15 cellular contexts compared by ENCODE assay signal in the genomic region with DNA sequence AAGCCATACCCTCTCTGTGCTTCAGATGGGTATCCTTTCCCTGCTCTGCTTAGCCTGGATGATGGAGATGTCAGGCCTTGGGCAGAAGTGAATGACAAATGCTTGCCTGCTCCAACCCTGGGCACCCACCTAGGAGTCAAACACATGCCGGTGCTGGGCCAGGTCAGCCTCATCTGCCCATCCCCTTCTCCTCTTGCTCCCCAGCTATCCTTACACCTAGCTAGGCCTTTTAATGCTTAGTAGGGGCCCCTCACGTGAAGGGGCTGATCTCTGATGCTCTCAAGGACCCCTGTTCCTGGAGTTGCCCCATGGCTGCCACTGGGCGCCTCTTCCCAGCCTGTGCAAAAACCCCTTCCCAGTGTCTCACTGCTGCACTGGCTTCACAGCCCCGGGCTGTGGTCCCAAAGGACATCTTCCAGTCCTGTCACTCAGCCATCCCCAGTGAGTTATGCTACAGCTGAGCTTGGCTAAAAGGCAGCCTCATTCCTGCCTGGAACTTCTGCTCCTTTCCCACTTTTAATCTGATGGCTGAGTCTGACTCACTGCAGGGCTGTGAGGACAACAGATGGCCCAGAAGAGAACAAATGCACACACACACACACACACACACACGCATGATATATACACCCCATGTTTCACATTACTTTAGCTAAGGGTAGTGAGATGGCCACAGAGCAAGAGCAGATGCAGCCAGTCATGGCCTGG. TPM values are rescaled to one million over a fixed set of nuclear protein-coding genes. Genes with fewer than 3 reads are reported as not detected.
DNase-seq lines count a peak whose midpoint lies in the region; ATAC-seq, FAIRE-seq and TF ChIP-seq lines count a peak whose summit lies in the region.
"Had no signal": no experiment of that assay in that cellular context is flagged by ENCODE, and none has a peak within 500 bp of the region (broad histone marks: within the 10 kb centered on the region; RNA-seq: fewer than 3 reads in every experiment).

No MANE protein-coding gene starts in this region.

- FAIRE-seq in A549 (lab: Jason Lieb, UNC), result no peak
- FAIRE-seq: kidney, RCC 7860 had no signal

- no peak for TF ChIP-seq POLR2A in A549 (IDR thresholded peaks at IDR 0.05; ENCODE audit: low read length)

- TF ChIP-seq EP300 in A549 (IDR thresholded peaks at IDR 0.05), result no peak

- no peak for TF ChIP-seq CTCF in A549 (IDR thresholded peaks at IDR 0.05)
- no peak for TF ChIP-seq CTCF in Caco-2 (IDR thresholded peaks at IDR 0.05; ENCODE audit: insufficient read depth in 1 of 2, low read depth in 1 of 2, low read length in 1 of 2, severe bottlenecking in 1 of 2, unreplicated experiment in 1 of 2)

- H3K4me3 ChIP-seq in A549 (no peak overlapping the region), Caco-2 (ENCODE audit: low read depth, low read length) (no peak overlapping the region)
- H3K4me3 ChIP-seq: cardiac muscle cell had no signal

- no peaks in the 10 kb centered on the region for H3K27me3 Mint-ChIP-seq in activated T-helper 17 cell treated with anti-CD3 and anti-CD28 coated beads, Interleukin-2, amount 50 U/mL, for 72 hours
- H3K27me3 Mint-ChIP-seq in Caco-2 (ENCODE audit: insufficient read depth, unreplicated experiment), result no peaks in the 10 kb centered on the region

- no TSS peak for BruUV-seq in Caco-2 (replicated peaks; lab: Mats Ljungman, UMichigan)

- no peaks in the 10 kb centered on the region for H3K36me3 Mint-ChIP-seq in activated T-helper 17 cell treated with anti-CD3 and anti-CD28 coated beads, Interleukin-2, amount 50 U/mL, for 72 hours (ENCODE audit: low read depth)
- peaks cover 10% of the 10 kb centered on the region for H3K36me3 Mint-ChIP-seq in Caco-2 (ENCODE audit: insufficient read depth, unreplicated experiment)
- H3K36me3 Mint-ChIP-seq: CD8-positive, alpha-beta T cell had no signal

- peak overlapping the region; percentile 20 for H3K27ac Mint-ChIP-seq in activated T-helper 17 cell treated with anti-CD3 and anti-CD28 coated beads, Interleukin-2, amount 50 U/mL, for 72 hours
- no peak overlapping the region for H3K27ac Mint-ChIP-seq in Caco-2 (ENCODE audit: unreplicated experiment)
- H3K27ac Mint-ChIP-seq: activated T-cell treated with anti-CD3 and anti-CD28 coated beads, Interleukin-2, amount 50 U/mL, for 72 hours; nephron had no signal

- no peaks in the 10 kb centered on the region for H3K9me3 Mint-ChIP-seq in activated T-helper 17 cell treated with anti-CD3 and anti-CD28 coated beads, Interleukin-2, amount 50 U/mL, for 72 hours
- H3K9me3 Mint-ChIP-seq in Caco-2 (ENCODE audit: unreplicated experiment), result no peaks in the 10 kb centered on the region
- H3K9me3 Mint-ChIP-seq: CD8-positive, alpha-beta T cell had no signal

- no peaks in the 10 kb centered on the region; the same call in 1 of the 2 replicates for H3K36me3 ChIP-seq in Caco-2 (ENCODE audit: control insufficient read depth, insufficient read depth, low read length)
- H3K36me3 ChIP-seq: cardiac muscle cell had no signal

- peak; percentile 26 to 46; a peak in 4 of 6 replicates for ATAC-seq in A549
- ATAC-seq in activated T-helper 17 cell treated with anti-CD3 and anti-CD28 coated beads, Interleukin-2, amount 50 U/mL, for 72 hours (replicated peaks), result no peak
- ATAC-seq: activated T-cell treated with anti-CD3 and anti-CD28 coated beads, Interleukin-2, amount 50 U/mL, for 72 hours; CD8-positive, alpha-beta T cell had no signal

- H3K4me1 ChIP-seq in A549, result no peaks in the 10 kb centered on the region
- peaks cover 7% of the 10 kb centered on the region for H3K4me1 ChIP-seq in Caco-2

- H3K4me1 Mint-ChIP-seq in activated T-helper 17 cell treated with anti-CD3 and anti-CD28 coated beads, Interleukin-2, amount 50 U/mL, for 72 hours, result peaks cover 10% of the 10 kb centered on the region
- H3K4me1 Mint-ChIP-seq in Caco-2 (ENCODE audit: low read depth, unreplicated experiment), result no peaks in the 10 kb centered on the region
- H3K4me1 Mint-ChIP-seq: nephron had no signal

- DNase-seq in A549 (ENCODE audit: low read depth in 1 of 2, low spot score in 1 of 2), result no peak
- DNase-seq in EH (ENCODE audit: low read depth), result peak; percentile 74
- peak; percentile 84 for DNase-seq in hepatic stellate cell (ENCODE audit: low spot score)
- no peak for DNase-seq in epidermal melanocyte (ENCODE audit: insufficient read length, low spot score)
- no peak for DNase-seq in HT-29 (ENCODE audit: low spot score)
- no peak for DNase-seq in iPS-NIHi11 (ENCODE audit: low spot score)
- no peak for DNase-seq in Caco-2
- DNase-seq: activated T-cell treated with anti-CD3 and anti-CD28 coated beads, Interleukin-2, amount 50 U/mL, for 72 hours; KG1; kidney had no signal

- no peak overlapping the region for H3K4me2 ChIP-seq in A549

- no peak overlapping the region for H3K4me3 Mint-ChIP-seq in activated T-helper 17 cell treated with anti-CD3 and anti-CD28 coated beads, Interleukin-2, amount 50 U/mL, for 72 hours
- no peak overlapping the region for H3K4me3 Mint-ChIP-seq in Caco-2 (ENCODE audit: unreplicated experiment)
- H3K4me3 Mint-ChIP-seq: activated T-cell treated with anti-CD3 and anti-CD28 coated beads, Interleukin-2, amount 50 U/mL, for 72 hours; CD8-positive, alpha-beta T cell; nephron had no signal

- CTCF ChIA-PET in A549 (lab: Yijun Ruan, JAX) (interaction anchor here (0.6 to 1.3 kb wide), 3 partner anchors 161 to 1258 kb away, joined by 3 read pairs; no protein-coding TSS in a partner anchor), Caco-2 (lab: Charles Lee) (no interaction called here)

- H3K9me3 ChIP-seq in A549, result 0 out of 3 replicates have a peak, but pooled peaks cover 2% of the 10 kb centered on the region
- H3K9me3 ChIP-seq in Caco-2, result 0 out of 2 replicates have a peak, but pooled peaks cover 3% of the 10 kb centered on the region

- intact Hi-C loops in Caco-2 (cut with micrococcal nuclease; ENCODE audit: unreplicated experiment), result no loop called here

- no peak overlapping the region for H3K27ac ChIP-seq in A549
- H3K27ac ChIP-seq: cardiac muscle cell had no signal

- no peak for TF ChIP-seq RAD21 in A549 (conservative IDR thresholded peaks at IDR 0.05 in 1 of 2, IDR thresholded peaks at IDR 0.05 in 1 of 2)

- H3K27me3 ChIP-seq in Caco-2 (replicated peaks; ENCODE audit: control insufficient read depth, insufficient read depth, low read length), result no peaks in the 10 kb centered on the region
- H3K27me3 ChIP-seq: cardiac muscle cell had no signal

- POLR2A ChIA-PET in A549 (lab: Yijun Ruan, JAX) (interaction anchor here (0.9 kb wide), 1 partner anchor 13 kb away, joined by 3 read pairs; no protein-coding TSS in a partner anchor), Caco-2 (lab: Charles Lee) (no interaction called here)

- WGBS in A549 (ENCODE audit: missing lambda C conversion rate), result 88% methylated on average over 5 of the region's 5 CpGs

TF ChIP-seq in A549, 52 proteins besides CTCF, POLR2A, EP300 and RAD21 (continues in another document):
- TF ChIP-seq, protein P1, sequence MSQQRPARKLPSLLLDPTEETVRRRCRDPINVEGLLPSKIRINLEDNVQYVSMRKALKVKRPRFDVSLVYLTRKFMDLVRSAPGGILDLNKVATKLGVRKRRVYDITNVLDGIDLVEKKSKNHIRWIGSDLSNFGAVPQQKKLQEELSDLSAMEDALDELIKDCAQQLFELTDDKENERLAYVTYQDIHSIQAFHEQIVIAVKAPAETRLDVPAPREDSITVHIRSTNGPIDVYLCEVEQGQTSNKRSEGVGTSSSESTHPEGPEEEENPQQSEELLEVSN (IDR thresholded peaks at IDR 0.05; ENCODE audit: borderline replicate concordance, low read depth), result no peak
- no peak for TF ChIP-seq CHD4 (IDR thresholded peaks at IDR 0.05; ENCODE audit: borderline replicate concordance)
- TF ChIP-seq, protein P2, sequence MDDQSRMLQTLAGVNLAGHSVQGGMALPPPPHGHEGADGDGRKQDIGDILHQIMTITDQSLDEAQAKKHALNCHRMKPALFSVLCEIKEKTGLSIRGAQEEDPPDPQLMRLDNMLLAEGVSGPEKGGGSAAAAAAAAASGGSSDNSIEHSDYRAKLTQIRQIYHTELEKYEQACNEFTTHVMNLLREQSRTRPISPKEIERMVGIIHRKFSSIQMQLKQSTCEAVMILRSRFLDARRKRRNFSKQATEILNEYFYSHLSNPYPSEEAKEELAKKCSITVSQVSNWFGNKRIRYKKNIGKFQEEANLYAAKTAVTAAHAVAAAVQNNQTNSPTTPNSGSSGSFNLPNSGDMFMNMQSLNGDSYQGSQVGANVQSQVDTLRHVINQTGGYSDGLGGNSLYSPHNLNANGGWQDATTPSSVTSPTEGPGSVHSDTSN (IDR thresholded peaks at IDR 0.05), result no peak
- TF ChIP-seq ESRRA (IDR thresholded peaks at IDR 0.05; ENCODE audit: borderline replicate concordance, low read length), result no peak
- no peak for TF ChIP-seq ZC3H11A (IDR thresholded peaks at IDR 0.05)
- TF ChIP-seq ZSCAN20 (CRISPR knock-in tag; IDR thresholded peaks at IDR 0.05), result no peak
- no peak for TF ChIP-seq RCOR1 (IDR thresholded peaks at IDR 0.05; ENCODE audit: low read depth, low read length)
- TF ChIP-seq TP53 (CRISPR knock-in tag; IDR thresholded peaks at IDR 0.05), result no peak

RNA-seq across cellular contexts. Expression of gene SDCBP2, which starts 12.8 kb away (rescaled TPM):
- 0.53 and 0.58 TPM in 2 replicates for polyA plus RNA-seq in A549 (2011; rRNA removed)
- 0.40 and 0.47 TPM in 2 replicates for polyA plus RNA-seq in A549 (2012; cell fraction: cytosol; rRNA removed)
- 0.84 and 1.4 TPM in 2 replicates for polyA plus RNA-seq in A549 (2012; cell fraction: nucleus; rRNA removed)
- 0.35 to 0.51 TPM (median 0.39 TPM) in 3 replicates for polyA plus RNA-seq in A549 (2017; fragmentation: RNase III; extraction: RNeasy Plus Mini Kit Qiagen cat#74134 plus additional on column Dnase treatment)
- polyA minus RNA-seq in A549 (2011; rRNA and poly(A)+ RNA removed), result 0.34 TPM in 1 of 2 replicates, not detected in the other
- 10 to 100 TPM in 1 of 2 donors, 1 to 10 TPM in 1; 1.8 to 14.3 TPM for total RNA-seq in activated T-helper 17 cell treated with anti-CD3 and anti-CD28 coated beads, Interleukin-2, amount 50 U/mL, for 72 hours
- 19.1 and 22.4 TPM in 2 replicates for total RNA-seq in HT-29 (2014; rRNA removed; shearing (Covaris generic))
- total RNA-seq in Caco-2 (2022), result 1.4 and 2.0 TPM in 2 replicates

RNA-seq across cellular contexts. Expression of gene FKBP1A, which starts 51.1 kb away (rescaled TPM):
- 535 and 848 TPM in 2 replicates for polyA plus RNA-seq in A549 (2011; rRNA removed)
- 405 and 481 TPM in 2 replicates for polyA plus RNA-seq in A549 (2012; cell fraction: cytosol; rRNA removed)
- 108 and 284 TPM in 2 replicates for polyA plus RNA-seq in A549 (2012; cell fraction: nucleus; rRNA removed)
- polyA plus RNA-seq in A549 (2017; fragmentation: RNase III; extraction: RNeasy Plus Mini Kit Qiagen cat#74134 plus additional on column Dnase treatment), result 375 to 385 TPM (median 377 TPM) in 3 replicates
- polyA minus RNA-seq in A549 (2011; rRNA and poly(A)+ RNA removed), result 309 and 380 TPM in 2 replicates
- 100 to 1,000 TPM; 178 to 294 TPM for total RNA-seq in activated T-helper 17 cell treated with anti-CD3 and anti-CD28 coated beads, Interleukin-2, amount 50 U/mL, for 72 hours
- total RNA-seq in HT-29 (2014; rRNA removed; shearing (Covaris generic)), result 86.3 and 91.6 TPM in 2 replicates
- total RNA-seq in Caco-2 (2022), result 220 and 228 TPM in 2 replicates

Comparison
In these comparisons a context has a peak if more than half of its experiments do, and no peak if none do; other contexts are left out.
1. DNase-seq: peak in EH (single experiment) and hepatic stellate cell (single experiment); none in A549 (0 of 2), epidermal melanocyte (single experiment), HT-29 (single experiment), iPS-NIHi11 (single experiment) and Caco-2 (0 of 2).